8 cellular contexts compared by ENCODE assay signal in genomic region chr7:94657771-94658693, GRCh38. TPM values are rescaled to one million over a fixed set of nuclear protein-coding genes. Genes with fewer than 3 reads are reported as not detected.
DNase-seq lines count a peak whose midpoint lies in the region; ATAC-seq and TF ChIP-seq lines count a peak whose summit lies in the region.

No MANE protein-coding gene starts in this region.

- no peaks in the 10 kb centered on the region for H3K27me3 ChIP-seq in ovary
- H3K27me3 ChIP-seq in thymus (ENCODE audit: control insufficient read depth, insufficient read depth): peaks cover 17% of the 10 kb centered on the region

- TF ChIP-seq CTCF in ovary (IDR thresholded peaks at IDR 0.05): no peak

- peaks cover 1% of the 10 kb centered on the region; the same call in 1 of the 2 replicates for H3K36me3 ChIP-seq in SK-N-MC (ENCODE audit: insufficient read depth, low read length)
- H3K36me3 ChIP-seq in ovary: no peaks in the 10 kb centered on the region
- H3K36me3 ChIP-seq in thymus (ENCODE audit: control insufficient read depth, insufficient read depth): no peaks in the 10 kb centered on the region

- H3K4me3 ChIP-seq in SK-N-MC: peak overlapping the region; percentile 88
- peak overlapping the region; percentile 66 for H3K4me3 ChIP-seq in ovary
- H3K4me3 ChIP-seq in thymus (ENCODE audit: low read length): peak overlapping the region; percentile 14

- 40 to 54% (median 52%) methylated on average over 36 to 38 of the region's 38 CpGs for WGBS in ovary, 3 donors
- WGBS in thymus: 50% methylated on average over 38 of the region's 38 CpGs

- peak; percentile 86 for ATAC-seq in HG02610 (IDR thresholded peaks at IDR 0.05; ENCODE audit: unreplicated experiment)

- H3K4me1 ChIP-seq in ovary (ENCODE audit: insufficient read depth) (no peaks in the 10 kb centered on the region), thymus (ENCODE audit: control insufficient read depth, insufficient read depth, low read length) (no peaks in the 10 kb centered on the region)

- TF ChIP-seq EP300 in ovary (IDR thresholded peaks at IDR 0.05): no peak

- H3K9me3 ChIP-seq in SK-N-MC (ENCODE audit: low read depth, low read length): no peaks in the 10 kb centered on the region
- no peaks in the 10 kb centered on the region for H3K9me3 ChIP-seq in ovary
- H3K9me3 ChIP-seq in thymus (ENCODE audit: control insufficient read depth): no peaks in the 10 kb centered on the region

- no peak overlapping the region for H3K9ac ChIP-seq in SK-N-MC (ENCODE audit: insufficient read length)

- TF ChIP-seq POLR2A in ovary (IDR thresholded peaks at IDR 0.05): no peak

- no peak overlapping the region for H3K27ac ChIP-seq in SK-N-MC
- H3K27ac ChIP-seq in ovary: peak overlapping the region; percentile 22 to 66
- H3K27ac ChIP-seq in thymus (ENCODE audit: low read depth): no peak overlapping the region

- peak; percentile 92 for DNase-seq in GM03348 (ENCODE audit: low spot score)
- DNase-seq in NCI-H1048 (lab: John Stamatoyannopoulos, UW): peak; percentile 96
- peak; percentile 75 for DNase-seq in SK-N-MC (ENCODE audit: low read depth, low spot score)
- peak; percentile 95 for DNase-seq in activated naive CD4-positive, alpha-beta T cell treated with anti-CD3 and anti-CD28 coated beads, Interleukin-2, amount 50 U/mL, for 16 hours
- DNase-seq in globus pallidus (ENCODE audit: low spot score): peak; percentile 94
- peak; percentile 96 to 98 (median 97) for DNase-seq in ovary

- intact Hi-C loops in ovary (cut with DNase I): loop anchor here in 1 of 4 donors (10.0 kb wide), 1 partner anchor 363 kb away; no protein-coding TSS in a partner anchor

RNA-seq across cellular contexts. Expression of gene SGCE, which starts 2.1 kb away (rescaled TPM):
- 100 to 1,000 TPM; 104 to 183 (median 114) TPM for total RNA-seq in ovary
- 100 to 1,000 TPM; 147 to 157 TPM for polyA plus RNA-seq in ovary
- 23.7 TPM for polyA plus RNA-seq in thymus

Comparison
In these comparisons a context has a peak if more than half of its experiments do, and no peak if none do; other contexts are left out.
1. H3K27ac ChIP-seq: peak in ovary (2 of 2); none in SK-N-MC (single experiment) and thymus (single experiment).
2. H3K4me3 ChIP-seq: peak in every context shown above with its lines; median percentile 88 in SK-N-MC; 66 in ovary; 14 in thymus.
3. Peak in every context shown above with its lines, with median percentiles within 50 percentile points of each other: DNase-seq.